10 cellular contexts compared by ENCODE assay signal in genomic region chr1:160169553-160170399, GRCh38. TPM values are rescaled to one million over a fixed set of nuclear protein-coding genes. Genes with fewer than 3 reads are reported as not detected.
DNase-seq lines count a peak whose midpoint lies in the region; ATAC-seq and TF ChIP-seq lines count a peak whose summit lies in the region.
"Had no signal": no experiment of that assay in that cellular context is flagged by ENCODE, and none has a peak within 500 bp of the region (broad histone marks: within the 10 kb centered on the region; RNA-seq: fewer than 3 reads in every experiment).

No MANE protein-coding gene starts in this region.

- H3K4me3 Mint-ChIP-seq in activated naive CD8-positive, alpha-beta T cell treated with anti-CD3 and anti-CD28 coated beads, Interleukin-2, amount 50 U/mL, for 24 hours, result no peak overlapping the region
- H3K4me3 Mint-ChIP-seq in HFFc6, result no peak overlapping the region

- no peaks in the 10 kb centered on the region for H3K36me3 Mint-ChIP-seq in activated naive CD8-positive, alpha-beta T cell treated with anti-CD3 and anti-CD28 coated beads, Interleukin-2, amount 50 U/mL, for 24 hours (ENCODE audit: low read depth)
- no peaks in the 10 kb centered on the region for H3K36me3 Mint-ChIP-seq in HFFc6 (ENCODE audit: low read depth)

- BruUV-seq in A673 (replicated peaks; lab: Mats Ljungman, UMichigan), result no TSS peak

- no peaks in the 10 kb centered on the region for H3K27me3 ChIP-seq in A673 (replicated peaks; ENCODE audit: insufficient read depth, low read depth, low read length, poor library complexity)
- H3K27me3 ChIP-seq in BE2C, result peaks cover 24% of the 10 kb centered on the region
- H3K27me3 ChIP-seq: thyroid gland had no signal

- peak overlapping the region; percentile 44 for H3K27ac ChIP-seq in A673 (ENCODE audit: low read depth, low read length, poor library complexity, severe bottlenecking)
- H3K27ac ChIP-seq: thyroid gland had no signal

- peaks cover 38% of the 10 kb centered on the region for H3K4me1 Mint-ChIP-seq in activated naive CD8-positive, alpha-beta T cell treated with anti-CD3 and anti-CD28 coated beads, Interleukin-2, amount 50 U/mL, for 24 hours
- peaks cover 22% of the 10 kb centered on the region for H3K4me1 Mint-ChIP-seq in HFFc6 (ENCODE audit: low read depth)

- H3K9me3 ChIP-seq in A673 (ENCODE audit: low read depth, low read length, poor library complexity, severe bottlenecking), result no peaks in the 10 kb centered on the region
- H3K9me3 ChIP-seq in BE2C, result no peaks in the 10 kb centered on the region
- H3K9me3 ChIP-seq: thyroid gland had no signal

- intact Hi-C loops in A673 (cut with micrococcal nuclease; ENCODE audit: unreplicated experiment), result no loop called here

- peak; percentile 65 for ATAC-seq in activated naive CD8-positive, alpha-beta T cell treated with anti-CD3 and anti-CD28 coated beads, Interleukin-2, amount 50 U/mL, for 24 hours

- DNase-seq in A673 (ENCODE audit: low spot score) (peak; percentile 95), GM19240 (ENCODE audit: insufficient read length, low spot score) (peak; percentile 38), HT1080 (ENCODE audit: low read depth) (peak; percentile 15), BE2C (no peak), OCI-M1 (lab: John Stamatoyannopoulos, UW) (no peak), HFFc6 (no peak)
- DNase-seq in activated naive CD8-positive, alpha-beta T cell treated with anti-CD3 and anti-CD28 coated beads, Interleukin-2, amount 50 U/mL, for 24 hours, result peak; percentile 60
- DNase-seq in effector CD8-positive, alpha-beta T cell (lab: John Stamatoyannopoulos, UW), result no peak

- H3K4me1 ChIP-seq in A673 (ENCODE audit: insufficient read depth, low read length, poor library complexity, severe bottlenecking) (peaks cover 17% of the 10 kb centered on the region), BE2C (no peaks in the 10 kb centered on the region)

- no peaks in the 10 kb centered on the region for H3K9me3 Mint-ChIP-seq in activated naive CD8-positive, alpha-beta T cell treated with anti-CD3 and anti-CD28 coated beads, Interleukin-2, amount 50 U/mL, for 24 hours
- H3K9me3 Mint-ChIP-seq in HFFc6, result no peaks in the 10 kb centered on the region

- CTCF ChIA-PET in A673 (lab: Charles Lee), result interaction anchor here (0.6 to 1.3 kb wide), 2 partner anchors 82 to 84 kb away, joined by 3 to 4 read pairs; no protein-coding TSS in a partner anchor

- peak overlapping the region; percentile 37 for H3K27ac Mint-ChIP-seq in activated naive CD8-positive, alpha-beta T cell treated with anti-CD3 and anti-CD28 coated beads, Interleukin-2, amount 50 U/mL, for 24 hours
- no peak overlapping the region for H3K27ac Mint-ChIP-seq in HFFc6

- H3K27me3 Mint-ChIP-seq in activated naive CD8-positive, alpha-beta T cell treated with anti-CD3 and anti-CD28 coated beads, Interleukin-2, amount 50 U/mL, for 24 hours, result peaks cover 18% of the 10 kb centered on the region
- H3K27me3 Mint-ChIP-seq in HFFc6 (ENCODE audit: insufficient read depth), result peaks cover 40% of the 10 kb centered on the region

- H3K36me3 ChIP-seq in A673 (ENCODE audit: insufficient read depth, low read length, poor library complexity, severe bottlenecking) (no peaks in the 10 kb centered on the region), BE2C (no peaks in the 10 kb centered on the region)
- H3K36me3 ChIP-seq: thyroid gland had no signal

- H3K4me3 ChIP-seq in A673 (ENCODE audit: low read depth, low read length, poor library complexity, severe bottlenecking) (no peak overlapping the region), BE2C (ENCODE audit: low read depth, low read length) (no peak overlapping the region)
- H3K4me3 ChIP-seq: thyroid gland had no signal

- POLR2A ChIA-PET in A673 (lab: Charles Lee; ENCODE audit: low non-redundant PET), result interaction anchor here (0.6 kb wide), 1 partner anchor 36 kb away, joined by 3 read pairs; no protein-coding TSS in a partner anchor

- no peak for TF ChIP-seq CTCF in A673 (conservative IDR thresholded peaks at IDR 0.05; ENCODE audit: low read depth, low read length)
- no peak for TF ChIP-seq CTCF in BE2C (IDR thresholded peaks at IDR 0.05; ENCODE audit: low read depth, low read length)
- TF ChIP-seq CTCF in HFFc6 (IDR thresholded peaks at IDR 0.05), result no peak

RNA-seq across cellular contexts. Expression of gene ATP1A4, which starts 18.4 kb away (rescaled TPM):
- total RNA-seq in A673 (2021), result not detected in 2 replicates
- total RNA-seq in HT1080 (2014; rRNA removed; shearing (Covaris generic)), result not detected in 2 replicates
- not detected in 2 replicates for polyA plus RNA-seq in HT1080 (2015; cell fraction: cytosol; rRNA removed)
- not detected in 2 replicates for polyA plus RNA-seq in HT1080 (2015; cell fraction: nucleus; rRNA removed)
- polyA plus RNA-seq in BE2C (2012; ENCODE audit: insufficient read depth, insufficient read length, low read depth), result 0.20 TPM
- not detected for total RNA-seq in HFFc6 (2021; fragmentation: NEBNext Ultra II Directional; extraction: Animal tissue kit (Norgen Biotek cat#: 25700))
- total RNA-seq: thyroid gland had no signal
- polyA plus RNA-seq: keratinocyte had no signal

RNA-seq across cellular contexts. Expression of gene CASQ1, which starts 20.6 kb away (rescaled TPM):
- not detected in 2 replicates for total RNA-seq in A673 (2021)
- not detected in 2 replicates for total RNA-seq in HT1080 (2014; rRNA removed; shearing (Covaris generic))
- polyA plus RNA-seq in HT1080 (2015; cell fraction: cytosol; rRNA removed), result 0.03 and 0.17 TPM in 2 replicates
- not detected in 2 replicates for polyA plus RNA-seq in HT1080 (2015; cell fraction: nucleus; rRNA removed)
- polyA plus RNA-seq in BE2C (2012; ENCODE audit: insufficient read depth, insufficient read length, low read depth), result not detected
- total RNA-seq in HFFc6 (2021; fragmentation: NEBNext Ultra II Directional; extraction: Animal tissue kit (Norgen Biotek cat#: 25700)), result under 1 TPM in 3 of 6 experiments, not detected in 3; 0.14 to 0.35 (median 0.19) TPM
- total RNA-seq: thyroid gland had no signal
- polyA plus RNA-seq: keratinocyte had no signal

RNA-seq across cellular contexts. Expression of gene PEA15, which starts 35.4 kb away (rescaled TPM):
- total RNA-seq in A673 (2021), result 69.6 and 87.7 TPM in 2 replicates
- 129 and 187 TPM in 2 replicates for total RNA-seq in HT1080 (2014; rRNA removed; shearing (Covaris generic))
- 158 and 174 TPM in 2 replicates for polyA plus RNA-seq in HT1080 (2015; cell fraction: cytosol; rRNA removed)
- polyA plus RNA-seq in HT1080 (2015; cell fraction: nucleus; rRNA removed), result 58.4 and 68.9 TPM in 2 replicates
- 114 TPM for polyA plus RNA-seq in BE2C (2012; ENCODE audit: insufficient read depth, insufficient read length, low read depth)
- total RNA-seq in HFFc6 (2021; fragmentation: NEBNext Ultra II Directional; extraction: Animal tissue kit (Norgen Biotek cat#: 25700)), result 100 to 1,000 TPM; 448 to 538 (median 470) TPM

RNA-seq across cellular contexts. Expression of gene ATP1A2, which starts 54.2 kb away (rescaled TPM):
- not detected in 2 replicates for total RNA-seq in A673 (2021)
- not detected in 2 replicates for total RNA-seq in HT1080 (2014; rRNA removed; shearing (Covaris generic))
- 0.02 TPM in 1 of 2 replicates, not detected in the other for polyA plus RNA-seq in HT1080 (2015; cell fraction: cytosol; rRNA removed)
- polyA plus RNA-seq in HT1080 (2015; cell fraction: nucleus; rRNA removed), result 0.37 TPM in 1 of 2 replicates, not detected in the other
- polyA plus RNA-seq in BE2C (2012; ENCODE audit: insufficient read depth, insufficient read length, low read depth), result not detected
- under 1 TPM in 5 of 6 experiments, not detected in 1; 0.09 to 0.17 (median 0.14) TPM for total RNA-seq in HFFc6 (2021; fragmentation: NEBNext Ultra II Directional; extraction: Animal tissue kit (Norgen Biotek cat#: 25700))
- polyA plus RNA-seq: keratinocyte had no signal

Comparison
In these comparisons a context has a peak if more than half of its experiments do, and no peak if none do; other contexts are left out.
1. DNase-seq: peak in A673 (single experiment), GM19240 (single experiment), HT1080 (single experiment) and activated naive CD8-positive, alpha-beta T cell treated with anti-CD3 and anti-CD28 coated beads, Interleukin-2, amount 50 U/mL, for 24 hours (single experiment); none in BE2C (single experiment), OCI-M1 (single experiment), effector CD8-positive, alpha-beta T cell (single experiment) and HFFc6 (single experiment).